In the genomic region with DNA sequence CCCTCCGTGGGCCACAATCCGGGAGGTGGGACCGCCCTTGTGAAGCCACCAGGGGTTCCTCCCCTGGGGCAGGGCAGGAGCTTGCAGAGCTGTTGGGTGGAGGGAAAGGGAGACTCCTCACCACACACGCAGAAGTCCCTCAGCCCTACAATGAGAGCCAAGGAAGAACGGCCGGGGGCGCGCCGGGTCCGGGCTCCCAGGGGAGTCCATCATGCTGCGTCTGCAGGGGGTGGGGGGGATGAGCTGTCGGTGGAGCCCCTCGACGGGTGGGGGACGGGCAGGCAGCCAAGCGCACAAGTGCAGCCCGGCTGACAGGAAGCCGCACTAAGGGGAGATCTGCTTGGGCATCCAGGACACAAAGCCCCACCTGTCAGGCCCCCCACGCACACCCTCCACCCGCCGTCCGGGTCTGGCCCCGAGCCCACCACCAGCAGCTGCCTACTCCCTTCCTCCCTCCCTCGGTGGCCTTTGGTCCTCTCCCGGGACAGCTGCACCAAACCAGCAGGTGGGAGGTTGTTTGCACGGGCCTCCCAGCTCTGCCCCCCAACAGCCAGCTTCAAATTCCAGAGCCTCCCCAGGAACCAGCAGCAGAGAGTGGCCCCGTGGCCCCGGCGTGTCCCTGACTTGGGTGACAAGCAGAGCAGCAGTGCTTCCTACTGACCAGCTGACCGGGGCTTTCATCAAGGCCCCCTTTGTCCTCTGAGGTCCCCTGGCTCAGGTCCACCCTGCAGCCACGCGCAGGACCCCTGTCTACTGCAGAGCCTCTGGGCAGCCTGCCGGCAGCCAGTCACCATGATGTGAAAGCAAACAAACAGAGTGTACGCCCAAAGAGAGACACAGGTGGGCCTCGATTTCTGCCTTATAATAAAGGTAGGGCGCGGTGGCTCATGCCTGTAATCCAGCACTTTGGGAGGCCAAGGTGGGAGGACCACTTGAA, we compare ENCODE assay signal across 10 cellular contexts. TPM values are rescaled to one million over a fixed set of nuclear protein-coding genes. Genes with fewer than 3 reads are reported as not detected.
A peak's percentile ranks its signal among the peaks of the same experiment; 100 is the strongest.
DNase-seq lines count a peak whose midpoint lies in the region; ATAC-seq and TF ChIP-seq lines count a peak whose summit lies in the region.
"Had no signal": no experiment of that assay in that cellular context is flagged by ENCODE, and none has a peak within 500 bp of the region (broad histone marks: within the 10 kb centered on the region; RNA-seq: fewer than 3 reads in every experiment).

No MANE protein-coding gene starts in this region.

- H2AFZ ChIP-seq in DND-41 (ENCODE audit: low read depth, low read length) (no peak overlapping the region), trophoblast cell (ENCODE audit: insufficient read depth, low read length, poor library complexity) (no peak overlapping the region), osteoblast (ENCODE audit: low read length) (no peak overlapping the region)

- H3K36me3 Mint-ChIP-seq in endodermal cell (ENCODE audit: low read depth), result no peaks in the 10 kb centered on the region

- 87 to 91% methylated on average over 3 to 37 of the region's 37 CpGs for WGBS in endodermal cell (ENCODE audit: insufficient coverage in 1 of 2, insufficient read length in 1 of 2), 2 experiments
- no CpG with 5 or more reads among the region's 37 CpGs for WGBS in trophoblast cell (ENCODE audit: extremely low coverage, insufficient coverage, insufficient read length)

- H4K91ac ChIP-seq in trophoblast cell (ENCODE audit: low read depth, low read length), result no peak overlapping the region

- H3K14ac ChIP-seq in trophoblast cell (ENCODE audit: low read length), result no peak overlapping the region

- 0 out of 2 replicates have a peak, but pooled peaks cover 2% of the 10 kb centered on the region for H4K20me1 ChIP-seq in DND-41 (ENCODE audit: insufficient read depth, low read length)
- no peaks in the 10 kb centered on the region for H4K20me1 ChIP-seq in osteoblast (ENCODE audit: insufficient read depth, low read length)

- no peaks in the 10 kb centered on the region for H3K36me3 ChIP-seq in DND-41 (ENCODE audit: insufficient read depth, low read length)
- H3K36me3 ChIP-seq in endodermal cell (ENCODE audit: control insufficient read depth, insufficient read depth, low read length), result no peaks in the 10 kb centered on the region
- no peaks in the 10 kb centered on the region for H3K36me3 ChIP-seq in trophoblast cell (ENCODE audit: control insufficient read depth in 1 of 2, insufficient read depth in 2 of 2, low read length in 2 of 2)
- H3K36me3 ChIP-seq in osteoblast (ENCODE audit: insufficient read depth, low read length), result no peaks in the 10 kb centered on the region
- H3K36me3 ChIP-seq: thoracic aorta had no signal

- H3K4me2 ChIP-seq in DND-41 (ENCODE audit: insufficient read depth, low read length), result no peak overlapping the region
- H3K4me2 ChIP-seq in trophoblast cell (ENCODE audit: low read length), result no peak overlapping the region
- no peak overlapping the region for H3K4me2 ChIP-seq in osteoblast (ENCODE audit: insufficient read depth, low read length)

- H3K4me3 Mint-ChIP-seq in endodermal cell, result no peak overlapping the region

- H3K9me3 ChIP-seq in DND-41 (ENCODE audit: insufficient read depth, low read length, severe bottlenecking) (no peaks in the 10 kb centered on the region), endodermal cell (ENCODE audit: control insufficient read depth, low read length) (no peaks in the 10 kb centered on the region), trophoblast cell (ENCODE audit: insufficient read depth, low read depth, low read length) (no peaks in the 10 kb centered on the region), osteoblast (ENCODE audit: low read depth, low read length) (no peaks in the 10 kb centered on the region)
- H3K9me3 ChIP-seq: thoracic aorta had no signal

- H3K79me2 ChIP-seq in DND-41 (ENCODE audit: insufficient read depth, low read length) (no peaks in the 10 kb centered on the region), trophoblast cell (ENCODE audit: control insufficient read depth, insufficient read depth, low read length, poor library complexity) (no peaks in the 10 kb centered on the region), osteoblast (ENCODE audit: insufficient read depth, low read length) (no peaks in the 10 kb centered on the region)

- DNase-seq in DND-41, result peak; percentile 53
- peak; percentile 89 for DNase-seq in NCI-H2107 treated with DMSO at 0.1 percent for 48 hours (lab: John Stamatoyannopoulos, UW; ENCODE audit: unreplicated experiment)
- DNase-seq in endodermal cell, result no peak
- no peak for DNase-seq in trophoblast cell
- DNase-seq in osteoblast (ENCODE audit: insufficient read length, low spot score, missing footprints), result no peak
- DNase-seq in T-helper 2 cell, result no peak
- DNase-seq in activated naive CD4-positive, alpha-beta T cell (lab: John Stamatoyannopoulos, UW), result no peak
- DNase-seq in amniotic stem cell (lab: John Stamatoyannopoulos, UW), result no peak
- DNase-seq: activated CD8-positive, alpha-beta memory T cell treated with anti-CD3 and anti-CD28 coated beads, Interleukin-2, amount 50 U/mL, for 4 hours had no signal

- no peaks in the 10 kb centered on the region for H3K79me1 ChIP-seq in trophoblast cell (ENCODE audit: low read length)

- no peak overlapping the region for H4K8ac ChIP-seq in trophoblast cell (ENCODE audit: low read depth, low read length)

- peak; percentile 82 for ATAC-seq in DND-41 (ENCODE audit: insufficient read depth, low read depth)

- H2BK12ac ChIP-seq in trophoblast cell (ENCODE audit: low read length), result no peak overlapping the region

- H3K27me3 Mint-ChIP-seq in endodermal cell (ENCODE audit: insufficient read depth), result no peaks in the 10 kb centered on the region

- no peaks in the 10 kb centered on the region for H3K9me3 Mint-ChIP-seq in endodermal cell

- TF ChIP-seq CTCF in DND-41 (IDR thresholded peaks at IDR 0.05; ENCODE audit: borderline replicate concordance, extremely low read depth, low read length, poor library complexity, severe bottlenecking), result no peak
- no peak for TF ChIP-seq CTCF in endodermal cell (conservative IDR thresholded peaks at IDR 0.05)
- TF ChIP-seq CTCF in osteoblast (IDR thresholded peaks at IDR 0.05; ENCODE audit: extremely low read depth, low read depth, low read length), result no peak

- no peak overlapping the region for H2BK120ac ChIP-seq in trophoblast cell (ENCODE audit: insufficient read depth, low read length, poor library complexity)

- H3K4ac ChIP-seq in trophoblast cell (ENCODE audit: low read depth, low read length), result no peak overlapping the region

- no peak overlapping the region for H2AK5ac ChIP-seq in trophoblast cell (ENCODE audit: low read length)

- peak overlapping the region; percentile 69 for H3K27ac Mint-ChIP-seq in endodermal cell

- no peak overlapping the region for H3K4me3 ChIP-seq in DND-41 (ENCODE audit: low read depth in 1 of 2, low read length in 2 of 2)
- no peak overlapping the region for H3K4me3 ChIP-seq in endodermal cell (ENCODE audit: low read length)
- H3K4me3 ChIP-seq in trophoblast cell (ENCODE audit: low read depth, low read length), result no peak overlapping the region
- no peak overlapping the region for H3K4me3 ChIP-seq in osteoblast (ENCODE audit: insufficient read depth, low read length)
- H3K4me3 ChIP-seq: thoracic aorta had no signal

- no peak overlapping the region for H3K27ac ChIP-seq in DND-41 (ENCODE audit: low read length)
- H3K27ac ChIP-seq in endodermal cell (ENCODE audit: low read depth, low read length), result no peak overlapping the region
- H3K27ac ChIP-seq in trophoblast cell (ENCODE audit: low read depth, low read length), result no peak overlapping the region
- H3K27ac ChIP-seq in osteoblast (ENCODE audit: low read depth, low read length), result no peak overlapping the region
- H3K27ac ChIP-seq: thoracic aorta had no signal

- H3K4me1 ChIP-seq in DND-41 (ENCODE audit: insufficient read depth, low read length) (peaks cover 10% of the 10 kb centered on the region), endodermal cell (ENCODE audit: control insufficient read depth, insufficient read depth, low read length) (no peaks in the 10 kb centered on the region), trophoblast cell (ENCODE audit: control insufficient read depth in 1 of 2, insufficient read depth in 2 of 2, low read length in 2 of 2) (no peaks in the 10 kb centered on the region), osteoblast (ENCODE audit: insufficient read depth, low read length) (no peaks in the 10 kb centered on the region)

- peak overlapping the region; percentile 72 for H4K12ac ChIP-seq in trophoblast cell (ENCODE audit: low read depth, low read length)

- H3K27me3 ChIP-seq in DND-41 (ENCODE audit: insufficient read depth, low read length, poor library complexity), result peaks cover 10% of the 10 kb centered on the region
- H3K27me3 ChIP-seq in endodermal cell (ENCODE audit: control insufficient read depth, insufficient read depth, low read length, poor library complexity, severe bottlenecking), result no peaks in the 10 kb centered on the region
- H3K27me3 ChIP-seq in trophoblast cell (ENCODE audit: insufficient read depth, low read length), result no peaks in the 10 kb centered on the region
- no peaks in the 10 kb centered on the region for H3K27me3 ChIP-seq in osteoblast (ENCODE audit: insufficient read depth, low read length)

- H3K4me1 Mint-ChIP-seq in endodermal cell, result peaks cover 2% of the 10 kb centered on the region

- H3K9ac ChIP-seq in DND-41 (ENCODE audit: low read depth, low read length), result no peak overlapping the region
- no peak overlapping the region for H3K9ac ChIP-seq in endodermal cell (ENCODE audit: extremely low read depth, low read length, poor library complexity, severe bottlenecking)
- no peak overlapping the region for H3K9ac ChIP-seq in trophoblast cell (ENCODE audit: low read length)

- no peak overlapping the region for H3K23ac ChIP-seq in trophoblast cell (ENCODE audit: low read length)

- no peak overlapping the region for H2BK5ac ChIP-seq in trophoblast cell (ENCODE audit: low read depth, low read length, poor library complexity)

- no peak overlapping the region for H3K18ac ChIP-seq in trophoblast cell (ENCODE audit: low read length)

RNA-seq across cellular contexts. Expression of a gene that starts 50.3 kb away (rescaled TPM):
- total RNA-seq in endodermal cell (10 to 100 TPM; 64.7 to 70.0 TPM), osteoblast (24.2 and 25.7 TPM in 2 replicates)
- 44.6 TPM for polyA plus RNA-seq in endodermal cell (2013, experiment 1 of 2)
- polyA plus RNA-seq in endodermal cell (2013, experiment 2 of 2), result 41.5 TPM
- polyA plus RNA-seq in trophoblast cell (2013), result 9.0 and 9.8 TPM in 2 replicates

Comparison
In these comparisons a context has a peak if more than half of its experiments do, and no peak if none do; other contexts are left out.
1. DNase-seq: peak in DND-41 (single experiment) and NCI-H2107 treated with DMSO at 0.1 percent for 48 hours (single experiment); none in endodermal cell (single experiment), trophoblast cell (0 of 2), osteoblast (single experiment), T-helper 2 cell (0 of 5), activated naive CD4-positive, alpha-beta T cell (0 of 4) and amniotic stem cell (single experiment).